18 cellular contexts compared by ENCODE assay signal in the genomic region with DNA sequence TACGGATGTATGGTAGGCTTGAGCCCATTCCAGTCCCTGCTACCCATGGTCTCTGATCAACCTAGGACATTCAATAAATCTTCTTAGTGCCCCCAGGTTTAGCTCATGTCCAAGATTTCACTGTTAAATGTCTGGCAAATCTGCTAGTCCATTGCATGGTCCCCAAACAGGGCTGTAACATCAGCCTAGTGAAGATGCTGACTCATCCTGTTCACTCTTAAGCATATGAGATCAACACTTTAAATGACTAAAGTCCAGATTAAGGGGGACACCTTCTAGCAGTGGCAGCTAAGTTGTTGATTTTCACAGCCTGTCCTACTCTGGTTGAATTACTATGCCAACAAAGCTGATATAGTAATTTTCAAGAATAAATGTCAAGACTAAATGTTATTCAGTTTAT. TPM values are rescaled to one million over a fixed set of nuclear protein-coding genes. Genes with fewer than 3 reads are reported as not detected.
DNase-seq lines count a peak whose midpoint lies in the region; TF ChIP-seq lines count a peak whose summit lies in the region.
"Had no signal": no experiment of that assay in that cellular context is flagged by ENCODE, and none has a peak within 500 bp of the region (broad histone marks: within the 10 kb centered on the region; RNA-seq: fewer than 3 reads in every experiment).

No MANE protein-coding gene starts in this region.

- peaks cover 39% of the 10 kb centered on the region for H3K9me3 Mint-ChIP-seq in endodermal cell

- H3K23ac ChIP-seq in mesenchymal stem cell (ENCODE audit: low read length in 2 of 2), result no peak overlapping the region

- H3K4me1 Mint-ChIP-seq in endodermal cell, result peaks cover 24% of the 10 kb centered on the region
- H3K4me1 Mint-ChIP-seq: CD14-positive monocyte had no signal

- no peaks in the 10 kb centered on the region for H3K27me3 ChIP-seq in endodermal cell (ENCODE audit: control insufficient read depth, insufficient read depth, low read length, poor library complexity, severe bottlenecking)
- H3K27me3 ChIP-seq in mesenchymal stem cell (ENCODE audit: control insufficient read depth in 1 of 2, insufficient read depth in 1 of 2, low read length in 2 of 2), result no peaks in the 10 kb centered on the region
- H3K27me3 ChIP-seq: testis had no signal

- H2BK12ac ChIP-seq in mesenchymal stem cell (ENCODE audit: low read length in 2 of 2), result peak overlapping the region in 1 of 2 experiments; percentile 82

- peaks cover 17% of the 10 kb centered on the region for H3K36me3 Mint-ChIP-seq in endodermal cell (ENCODE audit: low read depth)
- H3K36me3 Mint-ChIP-seq: CD14-positive monocyte had no signal

- H3K18ac ChIP-seq in mesenchymal stem cell (ENCODE audit: low read depth in 1 of 2, low read length in 2 of 2), result peak overlapping the region in 1 of 2 experiments; percentile 40

- H3K27ac ChIP-seq in endodermal cell (ENCODE audit: low read depth, low read length) (no peak overlapping the region), mesenchymal stem cell (ENCODE audit: low read length, poor library complexity, severe bottlenecking) (no peak overlapping the region)
- H3K27ac ChIP-seq: 22Rv1, psoas muscle, SK-N-MC, testis had no signal

- H3K9me3 ChIP-seq in endodermal cell (ENCODE audit: control insufficient read depth, low read length) (peaks cover 32% of the 10 kb centered on the region), mesenchymal stem cell (ENCODE audit: control insufficient read depth, low read length) (peaks cover 33% of the 10 kb centered on the region)
- H3K9me3 ChIP-seq: psoas muscle, testis had no signal

- H3K79me1 ChIP-seq in mesenchymal stem cell (replicated peaks; ENCODE audit: low read length, poor library complexity, severe bottlenecking), result no peaks in the 10 kb centered on the region

- H3K4ac ChIP-seq in mesenchymal stem cell (ENCODE audit: low read depth in 1 of 2, low read length in 2 of 2), result no peak overlapping the region

- no peak overlapping the region for H2AFZ ChIP-seq in mesenchymal stem cell (ENCODE audit: low read depth, low read length)

- 98 to 100% methylated on average over 1 of the region's 1 CpG for WGBS in endodermal cell (ENCODE audit: insufficient coverage in 1 of 2, insufficient read length in 1 of 2), 2 experiments
- 98% methylated on average over 1 of the region's 1 CpG for WGBS in mesenchymal stem cell

- peak overlapping the region; percentile 67 for H3K27ac Mint-ChIP-seq in endodermal cell
- H3K27ac Mint-ChIP-seq: CD14-positive monocyte; T-helper 2 cell treated with Interferon-gamma antibody and Interleukin-4, amounts not matched to agents 5 μg/mL and 100 μg/mL, for 36 hours had no signal

- H3K36me3 ChIP-seq in endodermal cell (ENCODE audit: control insufficient read depth, insufficient read depth, low read length) (no peaks in the 10 kb centered on the region), mesenchymal stem cell (ENCODE audit: control insufficient read depth in 1 of 2, insufficient read depth in 2 of 2, low read depth in 1 of 2, low read length in 2 of 2) (no peaks in the 10 kb centered on the region)

- H3K4me1 ChIP-seq in endodermal cell (ENCODE audit: control insufficient read depth, insufficient read depth, low read length), result peaks cover 3% of the 10 kb centered on the region
- peaks cover 6% of the 10 kb centered on the region for H3K4me1 ChIP-seq in mesenchymal stem cell (ENCODE audit: control insufficient read depth, insufficient read depth, low read depth, low read length)
- H3K4me1 ChIP-seq: psoas muscle, testis had no signal

- H3K9ac ChIP-seq in endodermal cell (ENCODE audit: extremely low read depth, low read length, poor library complexity, severe bottlenecking) (no peak overlapping the region), mesenchymal stem cell (ENCODE audit: low read length) (no peak overlapping the region)

- H2BK5ac ChIP-seq in mesenchymal stem cell (ENCODE audit: low read depth, low read length, poor library complexity, severe bottlenecking), result no peak overlapping the region

- H2AK5ac ChIP-seq in mesenchymal stem cell (ENCODE audit: low read length, severe bottlenecking), result peak overlapping the region; percentile 87

- H3K14ac ChIP-seq in mesenchymal stem cell (ENCODE audit: low read length in 2 of 2), result no peak overlapping the region

- peak; percentile 54 for DNase-seq in DMS53 (lab: John Stamatoyannopoulos, UW)
- no peak for DNase-seq in DMS53 treated with DMSO at 0.1 percent for 48 hours (lab: John Stamatoyannopoulos, UW; ENCODE audit: unreplicated experiment)
- peak; percentile 15 for DNase-seq in LHCN-M2 (ENCODE audit: low read depth)
- DNase-seq in endodermal cell, result no peak
- DNase-seq in mesenchymal stem cell, result peak; percentile 33
- no peak for DNase-seq in retina
- DNase-seq in NCI-H446 treated with DMSO at 0.1 percent for 48 hours (lab: John Stamatoyannopoulos, UW), result no peak
- no peak for DNase-seq in HuH-7.5 (ENCODE audit: low spot score)
- DNase-seq: activated CD4-positive, CD25-positive, alpha-beta regulatory T cell treated with anti-CD3 and anti-CD28 coated beads, Interleukin-2, amount 50 U/mL, for 72 hours; DMS79 treated with DMSO at 0.1 percent for 48 hours; NCI-H1436; NCI-H774; psoas muscle; testis had no signal

- H4K8ac ChIP-seq in mesenchymal stem cell (ENCODE audit: low read length), result peak overlapping the region; percentile 85

- H3K4me3 Mint-ChIP-seq in endodermal cell, result no peak overlapping the region
- H3K4me3 Mint-ChIP-seq: CD14-positive monocyte; T-helper 2 cell treated with Interferon-gamma antibody and Interleukin-4, amounts not matched to agents 5 μg/mL and 100 μg/mL, for 36 hours had no signal

- H3K4me3 ChIP-seq in endodermal cell (ENCODE audit: low read length) (no peak overlapping the region), mesenchymal stem cell (ENCODE audit: insufficient read depth in 1 of 2, low read depth in 1 of 2, low read length in 2 of 2) (no peak overlapping the region)
- H3K4me3 ChIP-seq: psoas muscle, SK-N-MC, testis had no signal

- H4K91ac ChIP-seq in mesenchymal stem cell (ENCODE audit: low read length), result peak overlapping the region; percentile 27

- no peak for TF ChIP-seq CTCF in endodermal cell (conservative IDR thresholded peaks at IDR 0.05)

- no peak overlapping the region for H3K4me2 ChIP-seq in mesenchymal stem cell (ENCODE audit: low read length, poor library complexity, severe bottlenecking)

- H2BK120ac ChIP-seq in mesenchymal stem cell (ENCODE audit: low read depth, low read length), result no peak overlapping the region

- H3K27me3 Mint-ChIP-seq in endodermal cell (ENCODE audit: insufficient read depth), result no peaks in the 10 kb centered on the region

- H2BK15ac ChIP-seq in mesenchymal stem cell (ENCODE audit: low read depth, poor library complexity, severe bottlenecking), result no peak overlapping the region

RNA-seq across cellular contexts. Expression of a gene that starts 46.5 kb away (rescaled TPM):
- 78.2 and 82.9 TPM in 2 replicates for total RNA-seq in LHCN-M2 (2014; rRNA removed)
- polyA plus RNA-seq in LHCN-M2 (2012), result 10.8 TPM
- 10 to 100 TPM; 28.8 to 35.8 TPM for total RNA-seq in endodermal cell
- 87.1 TPM for polyA plus RNA-seq in endodermal cell (2013, experiment 1 of 2)
- polyA plus RNA-seq in endodermal cell (2013, experiment 2 of 2), result 94.8 TPM
- polyA plus RNA-seq in mesenchymal stem cell (2013, experiment 1 of 2), result 3.2 TPM
- polyA plus RNA-seq in mesenchymal stem cell (2013, experiment 2 of 2), result 3.3 TPM

Comparison
In these comparisons a context has a peak if more than half of its experiments do, and no peak if none do; other contexts are left out.
1. DNase-seq: peak in DMS53 (single experiment), LHCN-M2 (single experiment) and mesenchymal stem cell (single experiment); none in DMS53 treated with DMSO at 0.1 percent for 48 hours (single experiment), endodermal cell (single experiment), retina (single experiment), NCI-H446 treated with DMSO at 0.1 percent for 48 hours (single experiment) and HuH-7.5 (single experiment).